In genomic region chr3:95341314-95341713, GRCh38 we compare ENCODE assay signal across 26 cellular contexts.
DNase-seq lines count a peak whose midpoint lies in the region; ATAC-seq and TF ChIP-seq lines count a peak whose summit lies in the region.
"Had no signal": no experiment of that assay in that cellular context is flagged by ENCODE, and none has a peak within 500 bp of the region (broad histone marks: within the 10 kb centered on the region; RNA-seq: fewer than 3 reads in every experiment).

No MANE protein-coding gene starts in this region.

- H3K4me3 ChIP-seq in kidney epithelial cell (ENCODE audit: low read depth, low read length) (no peak overlapping the region), mucosa of descending colon (no peak overlapping the region), sigmoid colon (no peak overlapping the region)
- H3K4me3 ChIP-seq: dorsolateral prefrontal cortex, GM23248, heart right ventricle, K562, SJCRH30 had no signal

- H3K27ac ChIP-seq in sigmoid colon = no peak overlapping the region
- H3K27ac ChIP-seq: brain microvascular endothelial cell, C4-2B, dorsolateral prefrontal cortex, GM23248, heart right ventricle, SJCRH30 had no signal

- WGBS in sigmoid colon, 2 donors = 15 to 58% methylated on average over 8 of the region's 8 CpGs

- peak; percentile 32 for DNase-seq in COLO668 (lab: John Stamatoyannopoulos, UW; ENCODE audit: unreplicated experiment)
- peak in 2 of 3 experiments; percentile 27 to 74 for DNase-seq in NCI-H1417 (lab: John Stamatoyannopoulos, UW)
- DNase-seq in kidney epithelial cell (ENCODE audit: low read depth) = peak; percentile 45
- peak in 2 of 3 donors; percentile 16 to 30 for DNase-seq in mucosa of descending colon
- no peak for DNase-seq in activated CD4-positive, alpha-beta T cell treated with anti-CD3 and anti-CD28 coated beads for 1 hour
- no peak for DNase-seq in sigmoid colon
- DNase-seq: activated CD4-positive, alpha-beta T cell treated with anti-CD3 and anti-CD28 coated beads for 36 hours; activated CD8-positive, alpha-beta T cell treated with anti-CD3 and anti-CD28 coated beads, Interleukin-2, amount 10 ng/mL, durations not matched to agents 7 days and 5 days; amniotic stem cell; brain microvascular endothelial cell; dorsolateral prefrontal cortex; GM23248; heart right ventricle; left cardiac atrium; mesendoderm; MM.1S; NCI-H1436; NCI-H2081; RPMI8226; SJCRH30; T-helper 9 cell had no signal

- H3K9me3 ChIP-seq in mucosa of descending colon = no peaks in the 10 kb centered on the region
- no peaks in the 10 kb centered on the region for H3K9me3 ChIP-seq in sigmoid colon
- H3K9me3 ChIP-seq: heart right ventricle, SJCRH30 had no signal

- H3K36me3 ChIP-seq in kidney epithelial cell (ENCODE audit: control insufficient read depth, insufficient read depth, low read length) (no peaks in the 10 kb centered on the region), mucosa of descending colon (ENCODE audit: low read depth) (no peaks in the 10 kb centered on the region), sigmoid colon (no peaks in the 10 kb centered on the region)
- H3K36me3 ChIP-seq: brain microvascular endothelial cell, heart right ventricle, SJCRH30 had no signal

- H3K4me1 ChIP-seq in mucosa of descending colon (ENCODE audit: low read depth) (no peaks in the 10 kb centered on the region), sigmoid colon (no peaks in the 10 kb centered on the region)
- H3K4me1 ChIP-seq: heart right ventricle, SJCRH30 had no signal

- intact Hi-C loops in mucosa of descending colon (cut with DNase I, micrococcal nuclease) = no loop called here
- intact Hi-C loops in sigmoid colon (cut with DNase I) = no loop called here

- TF ChIP-seq CTCF in kidney epithelial cell (IDR thresholded peaks at IDR 0.05; ENCODE audit: insufficient read depth, low read length, poor library complexity, severe bottlenecking) = no peak
- no peak for TF ChIP-seq CTCF in mucosa of descending colon (IDR thresholded peaks at IDR 0.05)
- no peak for TF ChIP-seq CTCF in sigmoid colon (IDR thresholded peaks at IDR 0.05)

- ATAC-seq in mucosa of descending colon (peak; percentile 7), HG03108 (IDR thresholded peaks at IDR 0.05; ENCODE audit: unreplicated experiment) (no peak), HG02981 (IDR thresholded peaks at IDR 0.05; ENCODE audit: unreplicated experiment) (no peak)
- ATAC-seq: activated CD4-positive, alpha-beta T cell treated with anti-CD3 and anti-CD28 coated beads for 36 hours; activated CD8-positive, alpha-beta T cell treated with anti-CD3 and anti-CD28 coated beads, Interleukin-2, amount 10 ng/mL, durations not matched to agents 7 days and 5 days; heart right ventricle; K562; left cardiac atrium; stimulated activated memory B cell treated with anti-CD40 and anti-IgM and Interleukin-4, amounts not matched to agents 10 μg/mL and 1 μg/mL and 100 μg/mL, for 72 hours had no signal

- no peaks in the 10 kb centered on the region for H3K27me3 ChIP-seq in kidney epithelial cell (ENCODE audit: control insufficient read depth, insufficient read depth, low read length)
- H3K27me3 ChIP-seq in sigmoid colon = no peaks in the 10 kb centered on the region
- H3K27me3 ChIP-seq: brain microvascular endothelial cell, dorsolateral prefrontal cortex, heart right ventricle, SJCRH30 had no signal

- no peak for TF ChIP-seq POLR2A in sigmoid colon (IDR thresholded peaks at IDR 0.05)

- TF ChIP-seq EP300 in sigmoid colon (IDR thresholded peaks at IDR 0.05) = no peak

Comparison
In these comparisons a context has a peak if more than half of its experiments do, and no peak if none do; other contexts are left out.
1. DNase-seq: peak in COLO668 (single experiment), NCI-H1417 (2 of 3), kidney epithelial cell (single experiment) and mucosa of descending colon (2 of 3); none in activated CD4-positive, alpha-beta T cell treated with anti-CD3 and anti-CD28 coated beads for 1 hour (single experiment) and sigmoid colon (single experiment).